ENCODE assay signal across 15 cellular contexts in the genomic region with DNA sequence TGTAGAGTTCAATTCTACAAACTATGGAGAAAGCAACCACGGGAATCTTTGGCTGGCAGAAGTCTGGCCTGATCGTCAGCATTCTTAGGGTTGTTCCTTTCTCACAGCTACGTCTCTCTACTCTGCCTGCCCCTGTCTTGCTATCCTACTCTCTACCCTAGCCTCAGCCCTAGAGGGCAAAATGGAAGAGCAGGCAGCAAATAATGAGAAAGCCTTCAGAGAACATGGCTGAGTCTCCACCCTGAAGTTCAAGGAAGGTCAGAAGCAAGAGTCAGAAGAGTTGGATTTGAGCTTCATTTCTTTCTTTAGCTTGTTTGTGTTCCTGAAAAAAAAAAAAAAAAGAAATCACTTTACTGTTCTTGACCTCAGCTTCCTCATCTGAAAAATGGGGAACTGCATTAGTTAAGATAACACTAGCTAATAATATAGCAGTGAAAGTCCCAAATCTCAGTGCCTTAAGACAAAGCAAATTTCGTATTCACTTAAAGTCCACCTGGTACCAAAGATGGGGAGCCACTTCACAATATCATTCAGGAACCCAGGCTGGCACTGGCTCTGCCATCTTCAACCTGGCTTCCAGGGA.
"Had no signal": no experiment of that assay in that cellular context is flagged by ENCODE, and none has a peak within 500 bp of the region (broad histone marks: within the 10 kb centered on the region; RNA-seq: fewer than 3 reads in every experiment).

No MANE protein-coding gene starts in this region.

- H3K9me3 ChIP-seq: adrenal gland, lower lobe of right lung, prostate gland had no signal

- H3K4me1 ChIP-seq: adrenal gland, prostate gland, right lobe of liver had no signal

- ATAC-seq: activated CD4-positive, alpha-beta T cell treated with anti-CD3 and anti-CD28 coated beads for 36 hours; activated CD8-positive, alpha-beta T cell treated with anti-CD3 and anti-CD28 coated beads for 36 hours; effector memory CD8-positive, alpha-beta T cell; stimulated activated naive CD8-positive, alpha-beta T cell treated with anti-CD3 and anti-CD28 coated beads, Interleukin-15, Interleukin-2, amounts not matched to agents 100 U/mL and 50 U/mL, for 24 hours had no signal

- H3K36me3 ChIP-seq: adrenal gland, lower lobe of right lung, prostate gland, right lobe of liver had no signal

- DNase-seq: activated CD4-positive, alpha-beta T cell treated with anti-CD3 and anti-CD28 coated beads for 36 hours; activated CD8-positive, alpha-beta T cell treated with anti-CD3 and anti-CD28 coated beads for 36 hours; activated naive CD4-positive, alpha-beta T cell treated with anti-CD3 and anti-CD28 coated beads for 36 hours; central memory CD4-positive, alpha-beta T cell; cortex of kidney; effector memory CD8-positive, alpha-beta T cell; lower lobe of right lung; midbrain; nucleus accumbens; right lobe of liver; stimulated activated CD4-positive, alpha-beta T cell treated with anti-CD3 and anti-CD28 coated beads, Interleukin-2, amount 100 ng/mL, for 24 hours; stimulated activated naive CD8-positive, alpha-beta T cell treated with anti-CD3 and anti-CD28 coated beads, Interleukin-15, Interleukin-2, amounts not matched to agents 100 U/mL and 50 U/mL, for 24 hours had no signal

- H3K9me3 Mint-ChIP-seq: activated CD8-positive, alpha-beta T cell treated with anti-CD3 and anti-CD28 coated beads for 36 hours; activated naive CD4-positive, alpha-beta T cell treated with anti-CD3 and anti-CD28 coated beads for 36 hours; effector memory CD8-positive, alpha-beta T cell had no signal

- H3K27me3 Mint-ChIP-seq: activated CD4-positive, alpha-beta T cell treated with anti-CD3 and anti-CD28 coated beads for 36 hours had no signal

- H3K27ac ChIP-seq: adrenal gland, lower lobe of right lung, prostate gland, right lobe of liver, VCaP had no signal

- H3K27ac Mint-ChIP-seq: activated CD4-positive, alpha-beta T cell treated with anti-CD3 and anti-CD28 coated beads for 36 hours; activated CD8-positive, alpha-beta T cell treated with anti-CD3 and anti-CD28 coated beads for 36 hours; activated naive CD4-positive, alpha-beta T cell treated with anti-CD3 and anti-CD28 coated beads for 36 hours; effector memory CD8-positive, alpha-beta T cell had no signal

- H3K4me3 Mint-ChIP-seq: activated CD4-positive, alpha-beta T cell treated with anti-CD3 and anti-CD28 coated beads for 36 hours; activated CD8-positive, alpha-beta T cell treated with anti-CD3 and anti-CD28 coated beads for 36 hours; activated naive CD4-positive, alpha-beta T cell treated with anti-CD3 and anti-CD28 coated beads for 36 hours; effector memory CD8-positive, alpha-beta T cell had no signal

- H3K27me3 ChIP-seq: right lobe of liver had no signal

- H3K4me3 ChIP-seq: adrenal gland, lower lobe of right lung, prostate gland, right lobe of liver had no signal
